ENCODE assay signal across 9 cellular contexts in genomic region chr5:141940695-141941271, GRCh38.
DNase-seq lines count a peak whose midpoint lies in the region; ATAC-seq and TF ChIP-seq lines count a peak whose summit lies in the region.
"Had no signal": no experiment of that assay in that cellular context is flagged by ENCODE, and none has a peak within 500 bp of the region (broad histone marks: within the 10 kb centered on the region; RNA-seq: fewer than 3 reads in every experiment).

No MANE protein-coding gene starts in this region.

- ATAC-seq in stimulated activated naive CD8-positive, alpha-beta T cell treated with anti-CD3 and anti-CD28 coated beads, Interleukin-15, Interleukin-2, amounts not matched to agents 100 U/mL and 50 U/mL, for 24 hours = no peak
- ATAC-seq in GM18907 (IDR thresholded peaks at IDR 0.05; ENCODE audit: unreplicated experiment) (no peak), GM18870 (IDR thresholded peaks at IDR 0.05; ENCODE audit: unreplicated experiment) (no peak)

- peaks cover 28% of the 10 kb centered on the region for H3K36me3 Mint-ChIP-seq in stimulated activated naive CD8-positive, alpha-beta T cell treated with anti-CD3 and anti-CD28 coated beads, Interleukin-15, Interleukin-2, amounts not matched to agents 100 ng/mL and 50 ng/mL, for 24 hours (ENCODE audit: low read depth)

- H3K4me1 Mint-ChIP-seq in stimulated activated naive CD8-positive, alpha-beta T cell treated with anti-CD3 and anti-CD28 coated beads, Interleukin-15, Interleukin-2, amounts not matched to agents 100 ng/mL and 50 ng/mL, for 24 hours (ENCODE audit: low read depth) = peaks cover 4% of the 10 kb centered on the region

- in situ Hi-C loops in astrocyte of the spinal cord (cut with HindIII; ENCODE audit: low sequenced_read_pairs) = no loop called here
- in situ Hi-C loops in GM13977 (cut with MboI; ENCODE audit: low pct_unique_long_range_greater_than_20kb, low sequenced_read_pairs, unreplicated experiment) = no loop called here

- H3K27ac Mint-ChIP-seq in stimulated activated naive CD8-positive, alpha-beta T cell treated with anti-CD3 and anti-CD28 coated beads, Interleukin-15, Interleukin-2, amounts not matched to agents 100 ng/mL and 50 ng/mL, for 24 hours = peak overlapping the region; percentile 61

- no peak for DNase-seq in stimulated activated naive CD8-positive, alpha-beta T cell treated with anti-CD3 and anti-CD28 coated beads, Interleukin-15, Interleukin-2, amounts not matched to agents 100 U/mL and 50 U/mL, for 24 hours
- DNase-seq in astrocyte of the spinal cord (ENCODE audit: low read depth, low spot score) (peak; percentile 83), medulla oblongata (ENCODE audit: extremely low spot score) (peak; percentile 67), NAMALWA (ENCODE audit: low spot score) (no peak), GM13977 (ENCODE audit: low spot score) (no peak)
- DNase-seq: DND-41 had no signal

- no peaks in the 10 kb centered on the region for H3K27me3 Mint-ChIP-seq in stimulated activated naive CD8-positive, alpha-beta T cell treated with anti-CD3 and anti-CD28 coated beads, Interleukin-15, Interleukin-2, amounts not matched to agents 100 ng/mL and 50 ng/mL, for 24 hours

- no peaks in the 10 kb centered on the region for H3K9me3 Mint-ChIP-seq in stimulated activated naive CD8-positive, alpha-beta T cell treated with anti-CD3 and anti-CD28 coated beads, Interleukin-15, Interleukin-2, amounts not matched to agents 100 ng/mL and 50 ng/mL, for 24 hours

- no peak overlapping the region for H3K4me3 ChIP-seq in astrocyte of the spinal cord (ENCODE audit: low read depth, low read length)

- TF ChIP-seq CTCF in astrocyte of the spinal cord (IDR thresholded peaks at IDR 0.05; ENCODE audit: low read depth, low read length) = no peak
- TF ChIP-seq CTCF in GM13977 (IDR thresholded peaks at IDR 0.05; ENCODE audit: extremely low read depth, insufficient read depth, missing control alignments) = no peak

- H3K4me3 Mint-ChIP-seq in stimulated activated naive CD8-positive, alpha-beta T cell treated with anti-CD3 and anti-CD28 coated beads, Interleukin-15, Interleukin-2, amounts not matched to agents 100 ng/mL and 50 ng/mL, for 24 hours = no peak overlapping the region

Comparison
In these comparisons a context has a peak if more than half of its experiments do, and no peak if none do; other contexts are left out.
1. DNase-seq: peak in astrocyte of the spinal cord (single experiment) and medulla oblongata (single experiment); none in stimulated activated naive CD8-positive, alpha-beta T cell treated with anti-CD3 and anti-CD28 coated beads, Interleukin-15, Interleukin-2, amounts not matched to agents 100 U/mL and 50 U/mL, for 24 hours (single experiment), NAMALWA (single experiment) and GM13977 (single experiment).